Comparison of ENCODE assay signal across 32 cellular contexts in the genomic region with DNA sequence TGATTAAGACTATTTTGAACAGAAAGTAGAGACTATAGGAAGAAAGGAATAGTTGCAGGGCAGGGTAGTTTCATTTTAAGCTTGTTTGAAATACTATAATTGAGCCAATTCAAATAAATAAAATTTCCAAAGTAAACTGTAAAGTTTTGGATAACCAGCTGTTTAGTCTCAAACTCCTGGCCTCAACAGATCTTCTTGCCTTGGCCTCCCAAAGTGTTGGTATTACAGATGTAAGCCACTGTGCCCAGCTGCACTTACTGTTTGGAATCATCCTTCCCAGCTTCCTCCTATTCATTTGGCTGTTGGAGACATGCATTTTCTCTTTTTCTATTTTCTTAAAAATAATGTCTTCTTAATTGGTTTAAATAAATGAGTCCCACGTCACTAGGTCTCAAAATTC.
"Had no signal": no experiment of that assay in that cellular context is flagged by ENCODE, and none has a peak within 500 bp of the region (broad histone marks: within the 10 kb centered on the region; RNA-seq: fewer than 3 reads in every experiment).

No MANE protein-coding gene starts in this region.

- ATAC-seq: activated CD8-positive, alpha-beta T cell treated with anti-CD3 and anti-CD28 coated beads for 36 hours; activated naive CD4-positive, alpha-beta T cell treated with anti-CD3 and anti-CD28 coated beads, Interleukin-2, amount 50 U/mL, for 72 hours; activated T-cell treated with anti-CD3 and anti-CD28 coated beads, Interleukin-2, amount 50 U/mL, for 4 hours; activated T-cell treated with anti-CD3 and anti-CD28 coated beads, Interleukin-2, amount 50 U/mL, for 72 hours; activated T-helper 17 cell treated with anti-CD3 and anti-CD28 coated beads, Interleukin-2, amount 50 U/mL, for 72 hours; body of pancreas had no signal

- H3K36me3 ChIP-seq: adrenal gland, brain microvascular endothelial cell, breast epithelium had no signal

- H3K4me1 ChIP-seq: adrenal gland, body of pancreas, breast epithelium had no signal

- H3K27ac ChIP-seq: adrenal gland, body of pancreas, brain microvascular endothelial cell, breast epithelium, VCaP had no signal

- H3K27me3 ChIP-seq: adrenal gland, body of pancreas, brain microvascular endothelial cell, breast epithelium had no signal

- DNase-seq: activated B cell treated with CpG ODN at 0.5 μM for 24 hours; activated CD4-positive, alpha-beta memory T cell treated with anti-CD3 and anti-CD28 coated beads for 36 hours; activated CD4-positive, alpha-beta T cell treated with anti-CD3 and anti-CD28 coated beads for 4 hours; activated CD4-positive, alpha-beta T cell treated with anti-CD3 and anti-CD28 coated beads, Interleukin-2, amount 10 ng/mL, durations not matched to agents 24 days and 14 days; activated CD4-positive, alpha-beta T cell treated with anti-CD3 and anti-CD28 coated beads, Interleukin-2, amount 50 U/mL, for 1 hour; activated CD4-positive, alpha-beta T cell treated with anti-CD3 and anti-CD28 coated beads, Interleukin-2, amount 50 U/mL, for 4 hours; activated CD4-positive, CD25-positive, alpha-beta regulatory T cell treated with anti-CD3 and anti-CD28 coated beads, Interleukin-2, amount 50 U/mL, for 72 hours; activated CD8-positive, alpha-beta memory T cell treated with anti-CD3 and anti-CD28 coated beads, Interleukin-2, amount 50 U/mL, for 4 hours; activated CD8-positive, alpha-beta T cell treated with anti-CD3 and anti-CD28 coated beads for 36 hours; activated effector memory CD4-positive, alpha-beta T cell treated with anti-CD3 and anti-CD28 coated beads, Interleukin-2, amount 50 U/mL, for 16 hours; activated gamma-delta T cell treated with Interleukin-2 at 50 U/mL for 16 hours; activated naive CD4-positive, alpha-beta T cell; activated naive CD4-positive, alpha-beta T cell treated with anti-CD3 and anti-CD28 coated beads for 36 hours; activated naive CD4-positive, alpha-beta T cell treated with anti-CD3 and anti-CD28 coated beads, Interleukin-2, amount 50 U/mL, for 16 hours; activated naive CD8-positive, alpha-beta T cell treated with anti-CD3 and anti-CD28 coated beads for 36 hours; activated T-cell treated with anti-CD3 and anti-CD28 coated beads for 4 hours; activated T-cell treated with anti-CD3 and anti-CD28 coated beads, Interleukin-2, amount 50 U/mL, for 1 hour; activated T-cell treated with anti-CD3 and anti-CD28 coated beads, Interleukin-2, amount 50 U/mL, for 4 hours; activated T-cell treated with anti-CD3 and anti-CD28 coated beads, Interleukin-2, amount 50 U/mL, for 72 hours; adrenal gland; amniotic stem cell; aorta; body of pancreas; brain microvascular endothelial cell; central memory CD4-positive, alpha-beta T cell; T-helper 1 cell; T-helper 2 cell; T-helper 9 cell had no signal

- H3K4me3 ChIP-seq: adrenal gland, body of pancreas, breast epithelium had no signal

- H3K9me3 ChIP-seq: adrenal gland, body of pancreas, breast epithelium had no signal
